In the genomic region with DNA sequence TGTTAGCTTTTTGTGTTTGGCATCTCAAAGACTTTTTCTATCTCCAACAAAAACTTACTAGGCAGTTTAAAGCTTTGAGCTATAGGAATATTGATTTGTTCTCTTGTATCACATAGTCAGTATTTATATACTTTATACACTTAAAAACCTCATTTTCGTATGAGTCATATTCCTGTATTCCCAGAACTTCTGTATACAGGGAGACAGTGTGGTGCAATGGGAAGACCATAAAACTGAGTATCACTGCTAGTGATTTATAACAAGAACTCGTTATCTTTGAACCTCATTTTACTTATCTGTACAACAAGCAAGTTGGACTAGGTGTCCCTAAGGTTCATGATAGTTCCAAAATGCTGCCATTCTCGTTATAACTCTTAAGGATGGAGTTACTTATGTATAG, we compare ENCODE assay signal across 21 cellular contexts.
"Had no signal": no experiment of that assay in that cellular context is flagged by ENCODE, and none has a peak within 500 bp of the region (broad histone marks: within the 10 kb centered on the region; RNA-seq: fewer than 3 reads in every experiment).

No MANE protein-coding gene starts in this region.

- H3K27me3 Mint-ChIP-seq: activated naive CD8-positive, alpha-beta T cell treated with anti-CD3 and anti-CD28 coated beads for 36 hours; dendritic cell treated with granulocyte-macrophage colony-stimulating factor and Interleukin-4, amounts not matched to agents 40 ng/mL and 50 ng/mL, for 4 days; naive B cell had no signal

- H3K9me3 ChIP-seq: breast epithelium, gastrocnemius medialis, heart right ventricle, psoas muscle had no signal

- H3K27ac ChIP-seq: breast epithelium, gastrocnemius medialis, neural progenitor cell, psoas muscle, SK-N-MC had no signal

- H3K27me3 ChIP-seq: breast epithelium, gastrocnemius medialis, heart right ventricle, neural progenitor cell had no signal

- H3K36me3 ChIP-seq: gastrocnemius medialis had no signal

- H3K9me3 Mint-ChIP-seq: activated naive CD8-positive, alpha-beta T cell treated with anti-CD3 and anti-CD28 coated beads for 36 hours; dendritic cell treated with granulocyte-macrophage colony-stimulating factor and Interleukin-4, amounts not matched to agents 40 ng/mL and 50 ng/mL, for 4 days; naive B cell; neural progenitor cell had no signal

- H3K4me3 ChIP-seq: breast epithelium, gastrocnemius medialis, heart right ventricle, neural progenitor cell, psoas muscle, SK-N-MC had no signal

- DNase-seq: activated CD4-positive, alpha-beta T cell treated with anti-CD3 and anti-CD28 coated beads, Interleukin-2, amount 50 U/mL, for 1 hour; activated gamma-delta T cell; activated naive CD8-positive, alpha-beta T cell treated with anti-CD3 and anti-CD28 coated beads for 36 hours; activated T-cell treated with anti-CD3 and anti-CD28 coated beads, Interleukin-2, amount 50 U/mL, for 1 hour; anterior cingulate cortex; effector memory CD4-positive, alpha-beta T cell; gastrocnemius medialis; heart right ventricle; left colon; mammary epithelial cell; naive B cell; psoas muscle; stimulated activated CD4-positive, alpha-beta T cell treated with anti-CD3 and anti-CD28 coated beads, Interleukin-1b, Interleukin-23, amount 100 ng/mL, for 48 hours; T-helper 9 cell; trophoblast cell had no signal

- ATAC-seq: activated CD4-positive, CD25-positive, alpha-beta regulatory T cell treated with anti-CD3 and anti-CD28 coated beads, Interleukin-2, amount 50 U/mL, for 24 hours; gastrocnemius medialis; left colon; sciatic nerve had no signal

- H3K4me3 Mint-ChIP-seq: activated naive CD8-positive, alpha-beta T cell treated with anti-CD3 and anti-CD28 coated beads for 36 hours; dendritic cell treated with granulocyte-macrophage colony-stimulating factor and Interleukin-4, amounts not matched to agents 40 ng/mL and 50 ng/mL, for 4 days; naive B cell; neural progenitor cell had no signal

- H3K27ac Mint-ChIP-seq: activated naive CD8-positive, alpha-beta T cell treated with anti-CD3 and anti-CD28 coated beads for 36 hours; dendritic cell treated with granulocyte-macrophage colony-stimulating factor and Interleukin-4, amounts not matched to agents 40 ng/mL and 50 ng/mL, for 4 days; neural progenitor cell had no signal

- H3K4me1 ChIP-seq: breast epithelium, psoas muscle had no signal
